15 cellular contexts compared by ENCODE assay signal in genomic region chrX:150084474-150085229, GRCh38.
DNase-seq lines count a peak whose midpoint lies in the region; ATAC-seq and TF ChIP-seq lines count a peak whose summit lies in the region.
"Had no signal": no experiment of that assay in that cellular context is flagged by ENCODE, and none has a peak within 500 bp of the region (broad histone marks: within the 10 kb centered on the region; RNA-seq: fewer than 3 reads in every experiment).

No MANE protein-coding gene starts in this region.

- H3K27me3 ChIP-seq in tibial artery (no peaks in the 10 kb centered on the region), H7 (ENCODE audit: control insufficient read depth, insufficient read depth, low read length) (no peaks in the 10 kb centered on the region)

- H3K4me1 ChIP-seq in tibial artery: peaks cover 0 to 44% (median 16%) of the 10 kb centered on the region in 4 donors

- no peak for TF ChIP-seq CTCF in fibroblast of mammary gland (conservative IDR thresholded peaks at IDR 0.05; ENCODE audit: control insufficient read depth, insufficient read depth, low read depth, low read length)
- no peak for TF ChIP-seq CTCF in tibial artery (IDR thresholded peaks at IDR 0.05)

- H3K36me3 ChIP-seq in tibial artery (no peaks in the 10 kb centered on the region), H7 (replicated peaks; ENCODE audit: control insufficient read depth, insufficient read depth, low read length) (no peaks in the 10 kb centered on the region)

- no peaks in the 10 kb centered on the region for H3K9me3 ChIP-seq in tibial artery

- peak overlapping the region; percentile 50 to 64 for H3K27ac ChIP-seq in tibial artery

- H3K4me3 ChIP-seq in fibroblast of mammary gland (ENCODE audit: control insufficient read depth, low read depth, low read length) (no peak overlapping the region), tibial artery (no peak overlapping the region), H7 (ENCODE audit: insufficient read depth, low read depth, low read length) (no peak overlapping the region)

- no peak for DNase-seq in left cardiac atrium
- DNase-seq in cardiac septum (ENCODE audit: low spot score): no peak
- DNase-seq in SW 1271 (lab: John Stamatoyannopoulos, UW): peak; percentile 7 to 8
- DNase-seq in fibroblast of mammary gland (ENCODE audit: low read depth): peak; percentile 58
- no peak for DNase-seq in tibial artery
- DNase-seq in NCI-H774 (lab: John Stamatoyannopoulos, UW): no peak
- DNase-seq in stimulated activated CD4-positive, alpha-beta T cell treated with anti-CD3 and anti-CD28 coated beads, Interleukin-2, amount 100 ng/mL, for 24 hours: no peak
- no peak for DNase-seq in H7
- DNase-seq: activated CD8-positive, alpha-beta T cell treated with anti-CD3 and anti-CD28 coated beads, Interleukin-2, amount 10 ng/mL, durations not matched to agents 7 days and 5 days; Karpas-422; NCI-H226; stimulated activated CD4-positive, alpha-beta T cell treated with anti-CD3 and anti-CD28 coated beads, Interleukin-15, amount 100 ng/mL, for 24 hours had no signal

- peak; percentile 5 to 57 for ATAC-seq in left cardiac atrium
- ATAC-seq: activated CD8-positive, alpha-beta T cell treated with anti-CD3 and anti-CD28 coated beads, Interleukin-2, amount 10 ng/mL, durations not matched to agents 7 days and 5 days; activated naive CD4-positive, alpha-beta T cell treated with anti-CD3 and anti-CD28 coated beads, Interleukin-2, amount 50 U/mL, for 72 hours; natural killer cell treated with Interleukin-12 subunit alpha and Interleukin-12 subunit beta and Interleukin-15 and Interleukin-18, amount 100 ng/mL, for 72 hours; stimulated activated memory B cell treated with anti-CD40 and anti-IgM and Interleukin-4, amounts not matched to agents 10 μg/mL and 1 μg/mL and 100 μg/mL, for 72 hours had no signal

- intact Hi-C loops in left cardiac atrium (cut with DNase I) (no loop called here), cardiac septum (cut with DNase I) (no loop called here), tibial artery (cut with DNase I; ENCODE audit: low total_unique reads) (no loop called here)

Comparison
In these comparisons a context has a peak if more than half of its experiments do, and no peak if none do; other contexts are left out.
1. DNase-seq: peak in SW 1271 (2 of 2) and fibroblast of mammary gland (single experiment); none in left cardiac atrium (single experiment), cardiac septum (single experiment), tibial artery (0 of 2), NCI-H774 (single experiment), stimulated activated CD4-positive, alpha-beta T cell treated with anti-CD3 and anti-CD28 coated beads, Interleukin-2, amount 100 ng/mL, for 24 hours (0 of 2) and H7 (single experiment).